8 cellular contexts compared by ENCODE assay signal in genomic region chr15:90873998-90874605, GRCh38. TPM values are rescaled to one million over a fixed set of nuclear protein-coding genes. Genes with fewer than 3 reads are reported as not detected.
DNase-seq lines count a peak whose midpoint lies in the region; TF ChIP-seq lines count a peak whose summit lies in the region.

No MANE protein-coding gene starts in this region.

- H3K4me2 ChIP-seq in PC-9: peak overlapping the region; percentile 95
- peak overlapping the region; percentile 96 for H3K4me2 ChIP-seq in skeletal muscle satellite cell (ENCODE audit: low read length)

- H3K27me3 ChIP-seq in PC-9 (ENCODE audit: insufficient read depth, low read depth): no peaks in the 10 kb centered on the region
- H3K27me3 ChIP-seq in skeletal muscle satellite cell (ENCODE audit: control insufficient read depth, insufficient read depth, low read length): no peaks in the 10 kb centered on the region

- POLR2A ChIA-PET in PC-9 (lab: Charles Lee; ENCODE audit: unreplicated experiment): no interaction called here

- peak; percentile 60 for DNase-seq in DMS 273 (lab: John Stamatoyannopoulos, UW; ENCODE audit: unreplicated experiment)
- no peak for DNase-seq in DMS 273 treated with DMSO at 0.1 percent for 48 hours (lab: John Stamatoyannopoulos, UW)
- DNase-seq in PC-9: peak; percentile 66 to 75
- DNase-seq in erythroblast (lab: John Stamatoyannopoulos, UW): peak; percentile 84 to 87
- DNase-seq in stimulated activated CD4-positive, alpha-beta T cell treated with anti-CD3 and anti-CD28 coated beads, Interleukin-1b, Interleukin-23, amount 100 ng/mL, for 48 hours: no peak
- no peak for DNase-seq in glutamatergic neuron
- DNase-seq in activated CD4-positive, CD25-positive, alpha-beta regulatory T cell (lab: John Stamatoyannopoulos, UW): no peak

- H3K9ac ChIP-seq in skeletal muscle satellite cell (ENCODE audit: low read depth, low read length): peak overlapping the region; percentile 95

- no TSS peak for BruUV-seq in PC-9 (replicated peaks; lab: Mats Ljungman, UMichigan)

- H3K4me3 Mint-ChIP-seq in glutamatergic neuron (ENCODE audit: unreplicated experiment): no peak overlapping the region

- H4K20me1 ChIP-seq in PC-9 (ENCODE audit: insufficient read depth): peaks cover 26% of the 10 kb centered on the region

- no peak for TF ChIP-seq POLR2A in erythroblast (IDR thresholded peaks at IDR 0.05; ENCODE audit: low read length)

- H3K4me1 Mint-ChIP-seq in glutamatergic neuron (ENCODE audit: low read depth, unreplicated experiment): peaks cover 16% of the 10 kb centered on the region

- H3K36me3 ChIP-seq in PC-9 (ENCODE audit: low read depth): peaks cover 9% of the 10 kb centered on the region; the same call in 1 of the 2 replicates
- peaks cover 34% of the 10 kb centered on the region for H3K36me3 ChIP-seq in skeletal muscle satellite cell (ENCODE audit: insufficient read depth, low read length)

- H3K36me3 Mint-ChIP-seq in glutamatergic neuron (ENCODE audit: unreplicated experiment): no peaks in the 10 kb centered on the region

- H3K9me3 Mint-ChIP-seq in glutamatergic neuron (ENCODE audit: unreplicated experiment): peaks cover 12% of the 10 kb centered on the region

- H3K27ac Mint-ChIP-seq in glutamatergic neuron (ENCODE audit: unreplicated experiment): no peak overlapping the region

- H3K9me2 ChIP-seq in PC-9 (ENCODE audit: insufficient read depth): no peaks in the 10 kb centered on the region

- H3F3A ChIP-seq in PC-9 (ENCODE audit: insufficient read depth, low read depth): peaks cover 37% of the 10 kb centered on the region

- H2AFZ ChIP-seq in PC-9: no peak overlapping the region

- intact Hi-C loops in PC-9 (cut with micrococcal nuclease; ENCODE audit: unreplicated experiment): loop anchor here (5.0 kb wide), 4 partner anchors 157 to 397 kb away; partner anchors contain the start of gene BLM

- CTCF ChIA-PET in PC-9 (lab: Charles Lee): no interaction called here

- H3K27ac ChIP-seq in PC-9: no peak overlapping the region

- H3K27me3 Mint-ChIP-seq in glutamatergic neuron (ENCODE audit: unreplicated experiment): peaks cover 4% of the 10 kb centered on the region

- H3K9me3 ChIP-seq in PC-9 (ENCODE audit: insufficient read depth, low read depth) (no peaks in the 10 kb centered on the region), skeletal muscle satellite cell (replicated peaks; ENCODE audit: low read length) (no peaks in the 10 kb centered on the region)

- H3K4me1 ChIP-seq in PC-9 (replicated peaks; ENCODE audit: insufficient read depth): peaks cover 39% of the 10 kb centered on the region
- peaks cover 43% of the 10 kb centered on the region for H3K4me1 ChIP-seq in skeletal muscle satellite cell (ENCODE audit: control insufficient read depth, insufficient read depth, low read length)

- peaks cover 32% of the 10 kb centered on the region for H3K79me2 ChIP-seq in PC-9 (ENCODE audit: low read depth)

- TF ChIP-seq CTCF in PC-9 (conservative IDR thresholded peaks at IDR 0.05): no peak
- TF ChIP-seq CTCF in glutamatergic neuron (IDR thresholded peaks at IDR 0.05; ENCODE audit: partially characterized antibody, unreplicated experiment): no peak

- no peak overlapping the region; the same call in 1 of the 2 replicates for H3K4me3 ChIP-seq in PC-9
- peak overlapping the region; percentile 97 for H3K4me3 ChIP-seq in skeletal muscle satellite cell (ENCODE audit: low read length)

RNA-seq across cellular contexts. Expression of gene FURIN, which starts 5.7 kb away (rescaled TPM):
- total RNA-seq in PC-9 (2021) (48.7 and 50.4 TPM in 2 replicates), glutamatergic neuron (ENCODE audit: unreplicated experiment) (26.5 TPM)
- 38.5 and 43.2 TPM in 2 replicates for total RNA-seq in skeletal muscle satellite cell (2012; rRNA removed)

RNA-seq across cellular contexts. Expression of gene FES, which starts 10.2 kb away (rescaled TPM):
- 2.1 and 3.8 TPM in 2 replicates for total RNA-seq in PC-9 (2021)
- 10.7 and 18.8 TPM in 2 replicates for total RNA-seq in skeletal muscle satellite cell (2012; rRNA removed)
- 3.3 TPM for total RNA-seq in glutamatergic neuron (ENCODE audit: unreplicated experiment)

RNA-seq across cellular contexts. Expression of gene MAN2A2, which starts 29.0 kb away (rescaled TPM):
- total RNA-seq in PC-9 (2021): 26.4 and 27.1 TPM in 2 replicates
- total RNA-seq in skeletal muscle satellite cell (2012; rRNA removed): 3.8 and 6.8 TPM in 2 replicates
- total RNA-seq in glutamatergic neuron (ENCODE audit: unreplicated experiment): 81.8 TPM

RNA-seq across cellular contexts. Expression of gene HDDC3, which starts 58.2 kb away (rescaled TPM):
- 18.1 and 20.9 TPM in 2 replicates for total RNA-seq in PC-9 (2021)
- 14.2 and 15.2 TPM in 2 replicates for total RNA-seq in skeletal muscle satellite cell (2012; rRNA removed)
- total RNA-seq in glutamatergic neuron (ENCODE audit: unreplicated experiment): 10.7 TPM

Comparison
In these comparisons a context has a peak if more than half of its experiments do, and no peak if none do; other contexts are left out.
1. DNase-seq: peak in DMS 273 (single experiment), PC-9 (2 of 2) and erythroblast (2 of 2); none in DMS 273 treated with DMSO at 0.1 percent for 48 hours (single experiment), stimulated activated CD4-positive, alpha-beta T cell treated with anti-CD3 and anti-CD28 coated beads, Interleukin-1b, Interleukin-23, amount 100 ng/mL, for 48 hours (single experiment), glutamatergic neuron (single experiment) and activated CD4-positive, CD25-positive, alpha-beta regulatory T cell (0 of 4).